In the genomic region with DNA sequence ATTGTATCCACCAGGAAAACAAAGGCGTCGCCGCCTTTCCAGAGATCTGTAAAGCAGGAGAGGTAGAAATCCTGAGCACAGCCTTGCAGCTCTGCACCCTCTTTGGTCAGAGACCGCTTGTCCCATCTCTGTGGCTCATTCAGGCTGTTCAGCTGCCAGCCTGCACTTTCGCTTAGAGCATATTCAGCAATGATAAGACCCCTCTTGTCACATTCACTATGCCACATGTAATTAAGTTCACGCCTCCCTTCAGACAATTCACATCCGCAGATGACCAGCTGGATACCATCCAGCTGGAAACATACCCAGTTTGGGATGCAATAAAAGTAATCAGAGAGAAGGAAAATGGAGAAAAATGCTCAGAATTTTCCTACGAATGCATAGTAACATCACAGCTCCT, we compare ENCODE assay signal across 30 cellular contexts.
DNase-seq lines count a peak whose midpoint lies in the region; ATAC-seq, FAIRE-seq and TF ChIP-seq lines count a peak whose summit lies in the region.
"Had no signal": no experiment of that assay in that cellular context is flagged by ENCODE, and none has a peak within 500 bp of the region (broad histone marks: within the 10 kb centered on the region; RNA-seq: fewer than 3 reads in every experiment).

No MANE protein-coding gene starts in this region.

- H3K9ac ChIP-seq in trophoblast cell (ENCODE audit: low read length) (no peak overlapping the region), HepG2 (ENCODE audit: insufficient read depth, low read depth, low read length) (no peak overlapping the region)
- H3K9ac ChIP-seq: BLaER1 had no signal

- intact Hi-C loops in head of caudate nucleus (cut with DNase I), result no loop called here
- intact Hi-C loops in ascending aorta (cut with DNase I), result no loop called here
- intact Hi-C loops in HepG2 (cut with micrococcal nuclease; ENCODE audit: unreplicated experiment), result no loop called here

- H3K79me2 ChIP-seq in GM23338 (replicated peaks; ENCODE audit: insufficient read depth) (no peaks in the 10 kb centered on the region), trophoblast cell (ENCODE audit: control insufficient read depth, insufficient read depth, low read length, poor library complexity) (no peaks in the 10 kb centered on the region), HepG2 (ENCODE audit: insufficient read depth, low read length) (no peaks in the 10 kb centered on the region)

- peak overlapping the region; percentile 8 for H4K91ac ChIP-seq in trophoblast cell (ENCODE audit: low read depth, low read length)

- no peak overlapping the region for H4K8ac ChIP-seq in trophoblast cell (ENCODE audit: low read depth, low read length)

- TF ChIP-seq EP300 in HepG2 (IDR thresholded peaks at IDR 0.05; ENCODE audit: low read depth in 2 of 2, low read length in 2 of 2), result no peak
- no peak for TF ChIP-seq EP300 in HepG2 (CRISPR knock-in tag; IDR thresholded peaks at IDR 0.05; ENCODE audit: borderline replicate concordance)

- DNase-seq in GM23338 (ENCODE audit: low spot score), result no peak
- peak; percentile 61 for DNase-seq in NCI-H748 (lab: John Stamatoyannopoulos, UW; ENCODE audit: unreplicated experiment)
- DNase-seq in head of caudate nucleus, result peak in 25 of 42 donors; percentile 22 to 69 (median 49)
- no peak for DNase-seq in trophoblast cell
- no peak for DNase-seq in ascending aorta (ENCODE audit: low spot score in 2 of 2)
- DNase-seq in GM13976 (ENCODE audit: low spot score), result no peak
- DNase-seq in HepG2 (ENCODE audit: low spot score), result no peak
- DNase-seq: activated CD4-positive, alpha-beta memory T cell treated with anti-CD3 and anti-CD28 coated beads for 36 hours; activated naive CD8-positive, alpha-beta T cell treated with anti-CD3 and anti-CD28 coated beads, Interleukin-2, amount 50 U/mL, for 24 hours; activated T-cell treated with anti-CD3 and anti-CD28 coated beads, Interleukin-2, amount 50 U/mL, for 72 hours; cerebellar nuclear complex; esophagus squamous epithelium; foreskin keratinocyte; H9; Kasumi-1; lower lobe of right lung; NCI-H2171; NCI-H510A treated with DMSO at 0.1 percent for 48 hours; nephron progenitor cell; PC-3; right lobe of liver; stimulated activated CD4-positive, alpha-beta T cell treated with anti-CD3 and anti-CD28 coated beads, Interleukin-2, amount 100 ng/mL, for 48 hours; stomach; T-helper 2 cell; transverse colon had no signal

- no peak for TF ChIP-seq CTCF in GM23338 (conservative IDR thresholded peaks at IDR 0.05; ENCODE audit: low read depth in 2 of 2)
- TF ChIP-seq CTCF in ascending aorta (IDR thresholded peaks at IDR 0.05), result no peak
- no peak for TF ChIP-seq CTCF in GM13976 (IDR thresholded peaks at IDR 0.05; ENCODE audit: borderline replicate concordance, control extremely low read depth, extremely low read depth, insufficient read depth, missing control alignments)
- TF ChIP-seq CTCF in HepG2 (CRISPR knock-in tag; IDR thresholded peaks at IDR 0.05), result no peak

- no peak for TF ChIP-seq RAD21 in HepG2 (CRISPR knock-in tag; IDR thresholded peaks at IDR 0.05)

- H3K18ac ChIP-seq in trophoblast cell (ENCODE audit: low read length), result no peak overlapping the region

- no peaks in the 10 kb centered on the region for H4K20me1 ChIP-seq in GM23338 (replicated peaks; ENCODE audit: insufficient read depth)
- H4K20me1 ChIP-seq in HepG2 (ENCODE audit: insufficient read depth, low read length), result no peaks in the 10 kb centered on the region
- H4K20me1 ChIP-seq: BLaER1 had no signal

- H3K14ac ChIP-seq in trophoblast cell (ENCODE audit: low read length), result peak overlapping the region; percentile 61

- no CpG with 5 or more reads among the region's 8 CpGs for WGBS in trophoblast cell (ENCODE audit: extremely low coverage, insufficient coverage, insufficient read length)
- 22% methylated on average over 8 of the region's 8 CpGs for WGBS in HepG2 (ENCODE audit: low lambda C conversion rate)

- no peak overlapping the region for H2AK5ac ChIP-seq in trophoblast cell (ENCODE audit: low read length)

- H4K12ac ChIP-seq in trophoblast cell (ENCODE audit: low read depth, low read length), result no peak overlapping the region

- H3K9me3 ChIP-seq in trophoblast cell (ENCODE audit: insufficient read depth, low read depth, low read length) (no peaks in the 10 kb centered on the region), ascending aorta (no peaks in the 10 kb centered on the region), HepG2 (ENCODE audit: low read length) (no peaks in the 10 kb centered on the region)
- H3K9me3 ChIP-seq: BLaER1, esophagus squamous epithelium, lower lobe of right lung, right lobe of liver, stomach, transverse colon had no signal

- H3K9me2 ChIP-seq in GM23338 (ENCODE audit: insufficient read depth), result peaks cover 3% of the 10 kb centered on the region; the same call in 1 of the 2 replicates

- H3K4me3 Mint-ChIP-seq in GM23338, result no peak overlapping the region
- H3K4me3 Mint-ChIP-seq: activated CD4-positive, alpha-beta memory T cell treated with anti-CD3 and anti-CD28 coated beads for 36 hours; activated naive CD8-positive, alpha-beta T cell treated with anti-CD3 and anti-CD28 coated beads, Interleukin-2, amount 50 U/mL, for 24 hours; activated T-cell treated with anti-CD3 and anti-CD28 coated beads, Interleukin-2, amount 50 U/mL, for 72 hours; H9; nephron progenitor cell had no signal

- no peak overlapping the region for H3K27ac Mint-ChIP-seq in GM23338
- H3K27ac Mint-ChIP-seq: activated CD4-positive, alpha-beta memory T cell treated with anti-CD3 and anti-CD28 coated beads for 36 hours; activated naive CD8-positive, alpha-beta T cell treated with anti-CD3 and anti-CD28 coated beads, Interleukin-2, amount 50 U/mL, for 24 hours; activated T-cell treated with anti-CD3 and anti-CD28 coated beads, Interleukin-2, amount 50 U/mL, for 72 hours; H9; nephron progenitor cell had no signal

- in situ Hi-C loops in GM13976 (cut with MboI; ENCODE audit: low sequenced_read_pairs, unreplicated experiment) (no loop called here), HepG2 (cut with HindIII; ENCODE audit: extremely low pct_ligation_motif_present, low pct_unique_long_range_greater_than_20kb) (no loop called here)

- no peak overlapping the region for H3K4me3 ChIP-seq in GM23338
- H3K4me3 ChIP-seq in trophoblast cell (ENCODE audit: low read depth, low read length), result no peak overlapping the region
- no peak overlapping the region for H3K4me3 ChIP-seq in ascending aorta
- no peak overlapping the region for H3K4me3 ChIP-seq in HepG2 (replicated peaks in 1 of 3; ENCODE audit: insufficient read depth in 1 of 3, low read depth in 2 of 3, low read length in 3 of 3)
- H3K4me3 ChIP-seq: BLaER1, esophagus squamous epithelium, lower lobe of right lung, right lobe of liver, transverse colon had no signal

- ATAC-seq in GM23338, result peak; percentile 32; the same call in 2 of the 3 replicates
- no peak for ATAC-seq in HG03378 (IDR thresholded peaks at IDR 0.05; ENCODE audit: unreplicated experiment)
- no peak for ATAC-seq in HepG2
- ATAC-seq: activated CD4-positive, CD25-positive, alpha-beta regulatory T cell treated with anti-CD3 and anti-CD28 coated beads, Interleukin-2, amount 50 U/mL, for 24 hours; activated naive CD8-positive, alpha-beta T cell treated with anti-CD3 and anti-CD28 coated beads, Interleukin-2, amount 50 U/mL, for 24 hours; activated T-cell treated with anti-CD3 and anti-CD28 coated beads, Interleukin-2, amount 50 U/mL, for 72 hours; foreskin keratinocyte; lower lobe of right lung; PC-3 had no signal

- no peak for FAIRE-seq in HepG2 (lab: Jason Lieb, UNC)
- FAIRE-seq: endometrium, GM12891 had no signal

- BruUV-seq in HepG2 (replicated peaks; lab: Mats Ljungman, UMichigan), result no TSS peak

- H3K27me3 Mint-ChIP-seq in GM23338 (ENCODE audit: insufficient read depth, low read depth, poor library complexity), result no peaks in the 10 kb centered on the region

- H3K9me3 Mint-ChIP-seq in GM23338, result no peaks in the 10 kb centered on the region; the same call in 2 of the 3 replicates
- H3K9me3 Mint-ChIP-seq: activated CD4-positive, alpha-beta memory T cell treated with anti-CD3 and anti-CD28 coated beads for 36 hours; activated naive CD8-positive, alpha-beta T cell treated with anti-CD3 and anti-CD28 coated beads, Interleukin-2, amount 50 U/mL, for 24 hours; activated T-cell treated with anti-CD3 and anti-CD28 coated beads, Interleukin-2, amount 50 U/mL, for 72 hours; H9; nephron progenitor cell had no signal

- H3K4me1 ChIP-seq in GM23338 (ENCODE audit: insufficient read depth) (peaks cover 9% of the 10 kb centered on the region), trophoblast cell (ENCODE audit: control insufficient read depth in 1 of 2, insufficient read depth in 2 of 2, low read length in 2 of 2) (peaks cover 14 to 15% of the 10 kb centered on the region in 2 experiments), ascending aorta (no peaks in the 10 kb centered on the region), HepG2 (ENCODE audit: insufficient read depth, low read length) (no peaks in the 10 kb centered on the region)
- H3K4me1 ChIP-seq: esophagus squamous epithelium, foreskin keratinocyte, lower lobe of right lung, right lobe of liver, transverse colon had no signal

- H3K23ac ChIP-seq in trophoblast cell (ENCODE audit: low read length), result no peak overlapping the region

- H3K27me3 ChIP-seq in GM23338 (ENCODE audit: insufficient read depth), result no peaks in the 10 kb centered on the region
- no peaks in the 10 kb centered on the region for H3K27me3 ChIP-seq in trophoblast cell (ENCODE audit: insufficient read depth, low read length)
- no peaks in the 10 kb centered on the region for H3K27me3 ChIP-seq in ascending aorta
- peaks cover 0 to 27% of the 10 kb centered on the region in 2 experiments; a peak in 3 of 5 replicates for H3K27me3 ChIP-seq in HepG2 (ENCODE audit: control insufficient read depth in 1 of 2, insufficient read depth in 2 of 2, low read length in 2 of 2)
- H3K27me3 ChIP-seq: BLaER1, right lobe of liver, stomach, transverse colon had no signal

- POLR2A ChIA-PET in HepG2 (lab: Yijun Ruan, JAX), result no interaction called here

- no peak overlapping the region for H3K4ac ChIP-seq in trophoblast cell (ENCODE audit: low read depth, low read length)

- no peaks in the 10 kb centered on the region for H3K36me3 ChIP-seq in GM23338 (ENCODE audit: insufficient read depth)
- H3K36me3 ChIP-seq in trophoblast cell (ENCODE audit: control insufficient read depth in 1 of 2, insufficient read depth in 2 of 2, low read length in 2 of 2), result peaks cover 6 to 15% of the 10 kb centered on the region in 2 experiments
- H3K36me3 ChIP-seq in ascending aorta, result peaks cover 0 to 8% of the 10 kb centered on the region in 2 donors
- no peaks in the 10 kb centered on the region for H3K36me3 ChIP-seq in HepG2 (replicated peaks in 1 of 2; ENCODE audit: control insufficient read depth in 1 of 2, insufficient read depth in 2 of 2, low read length in 2 of 2)
- H3K36me3 ChIP-seq: BLaER1, esophagus squamous epithelium, lower lobe of right lung, right lobe of liver, stomach, transverse colon had no signal

- CTCF ChIA-PET in HepG2 (lab: Yijun Ruan, JAX; ENCODE audit: low intra/inter-chr PET ratio, low total read pairs), result no interaction called here

- H3K36me3 Mint-ChIP-seq in GM23338 (ENCODE audit: low read depth), result no peaks in the 10 kb centered on the region
- H3K36me3 Mint-ChIP-seq: activated CD4-positive, alpha-beta memory T cell treated with anti-CD3 and anti-CD28 coated beads for 36 hours had no signal

- no peak for TF ChIP-seq POLR2A in HepG2 (IDR thresholded peaks at IDR 0.05; ENCODE audit: insufficient read depth in 1 of 2, low read depth in 2 of 2, low read length in 2 of 2)

- H2AFZ ChIP-seq in GM23338 (peak overlapping the region; percentile 21; the same call in 1 of the 2 replicates), trophoblast cell (ENCODE audit: insufficient read depth, low read length, poor library complexity) (no peak overlapping the region), HepG2 (ENCODE audit: low read length) (no peak overlapping the region)

- H3F3A ChIP-seq in GM23338 (replicated peaks; ENCODE audit: low read depth), result no peaks in the 10 kb centered on the region

- peaks cover 20% of the 10 kb centered on the region for H3K79me1 ChIP-seq in trophoblast cell (ENCODE audit: low read length)

- peak overlapping the region; percentile 20 for H2BK120ac ChIP-seq in trophoblast cell (ENCODE audit: insufficient read depth, low read length, poor library complexity)

- H2BK5ac ChIP-seq in trophoblast cell (ENCODE audit: low read depth, low read length, poor library complexity), result no peak overlapping the region

- H2BK12ac ChIP-seq in trophoblast cell (ENCODE audit: low read length), result no peak overlapping the region

- H3K4me1 Mint-ChIP-seq in GM23338, result peaks cover 29% of the 10 kb centered on the region
- H3K4me1 Mint-ChIP-seq: activated naive CD8-positive, alpha-beta T cell treated with anti-CD3 and anti-CD28 coated beads, Interleukin-2, amount 50 U/mL, for 24 hours had no signal

- H3K27ac ChIP-seq in GM23338 (ENCODE audit: low read depth) (no peak overlapping the region), trophoblast cell (ENCODE audit: low read depth, low read length) (no peak overlapping the region), ascending aorta (no peak overlapping the region), HepG2 (ENCODE audit: extremely low read length, insufficient read depth, low read length) (no peak overlapping the region)
- H3K27ac ChIP-seq: BLaER1, esophagus squamous epithelium, foreskin keratinocyte, lower lobe of right lung, right lobe of liver, stomach, transverse colon had no signal

- no peak overlapping the region for H3K4me2 ChIP-seq in GM23338
- no peak overlapping the region for H3K4me2 ChIP-seq in trophoblast cell (ENCODE audit: low read length)
- no peak overlapping the region for H3K4me2 ChIP-seq in HepG2 (ENCODE audit: low read depth, low read length)
- H3K4me2 ChIP-seq: BLaER1 had no signal

Comparison
In these comparisons a context has a peak if more than half of its experiments do, and no peak if none do; other contexts are left out.
1. DNase-seq: peak in NCI-H748 (single experiment) and head of caudate nucleus (25 of 42); none in GM23338 (single experiment), trophoblast cell (0 of 2), ascending aorta (0 of 2), GM13976 (single experiment) and HepG2 (single experiment).